In genomic region chr9:120536949-120537640, GRCh38 we compare ENCODE assay signal across 21 cellular contexts.
"Had no signal": no experiment of that assay in that cellular context is flagged by ENCODE, and none has a peak within 500 bp of the region (broad histone marks: within the 10 kb centered on the region; RNA-seq: fewer than 3 reads in every experiment).

No MANE protein-coding gene starts in this region.

- H3K9me3 ChIP-seq: adrenal gland, heart right ventricle, spleen, thyroid gland had no signal

- H3K27me3 ChIP-seq: adrenal gland, heart right ventricle, spleen, thyroid gland had no signal

- H3K4me3 ChIP-seq: adrenal gland, heart right ventricle, spleen, thyroid gland had no signal

- H3K4me1 Mint-ChIP-seq: natural killer cell had no signal

- H3K27ac Mint-ChIP-seq: activated CD8-positive, alpha-beta T cell treated with anti-CD3 and anti-CD28 coated beads, Interleukin-2, amount 10 ng/mL, durations not matched to agents 7 days and 5 days; activated naive CD8-positive, alpha-beta T cell; natural killer cell; progenitor cell of endocrine pancreas; stimulated activated naive CD8-positive, alpha-beta T cell treated with anti-CD3 and anti-CD28 coated beads, Interleukin-15, Interleukin-2, amounts not matched to agents 100 ng/mL and 50 ng/mL, for 24 hours; T-helper 2 cell treated with Interferon-gamma antibody and Interleukin-4, amounts not matched to agents 5 μg/mL and 100 μg/mL, for 36 hours had no signal

- DNase-seq: activated CD4-positive, alpha-beta T cell treated with anti-CD3 and anti-CD28 coated beads, Interleukin-2, amount 50 U/mL, for 1 hour; activated CD8-positive, alpha-beta T cell treated with anti-CD3 and anti-CD28 coated beads, Interleukin-2, amount 10 ng/mL, durations not matched to agents 7 days and 5 days; activated naive CD4-positive, alpha-beta T cell; adrenal gland; cortex of kidney; heart right ventricle; islet precursor cell; left cardiac atrium; midbrain; natural killer cell; retina; spleen; stimulated activated CD4-positive, alpha-beta T cell treated with anti-CD3 and anti-CD28 coated beads, Interleukin-4, amount 100 ng/mL, for 4 hours; substantia nigra; thyroid gland had no signal

- ATAC-seq: activated CD4-positive, CD25-positive, alpha-beta regulatory T cell treated with anti-CD3 and anti-CD28 coated beads, Interleukin-2, amount 50 U/mL, for 24 hours; activated CD8-positive, alpha-beta T cell treated with anti-CD3 and anti-CD28 coated beads, Interleukin-2, amount 10 ng/mL, durations not matched to agents 7 days and 5 days; heart right ventricle; left cardiac atrium; natural killer cell had no signal

- H3K4me3 Mint-ChIP-seq: activated CD8-positive, alpha-beta T cell treated with anti-CD3 and anti-CD28 coated beads, Interleukin-2, amount 10 ng/mL, durations not matched to agents 7 days and 5 days; activated naive CD8-positive, alpha-beta T cell; natural killer cell; stimulated activated naive CD8-positive, alpha-beta T cell treated with anti-CD3 and anti-CD28 coated beads, Interleukin-15, Interleukin-2, amounts not matched to agents 100 ng/mL and 50 ng/mL, for 24 hours; T-helper 2 cell treated with Interferon-gamma antibody and Interleukin-4, amounts not matched to agents 5 μg/mL and 100 μg/mL, for 36 hours had no signal

- H3K9me3 Mint-ChIP-seq: natural killer cell; stimulated activated naive CD8-positive, alpha-beta T cell treated with anti-CD3 and anti-CD28 coated beads, Interleukin-15, Interleukin-2, amounts not matched to agents 100 ng/mL and 50 ng/mL, for 24 hours; T-helper 2 cell treated with Interferon-gamma antibody and Interleukin-4, amounts not matched to agents 5 μg/mL and 100 μg/mL, for 36 hours had no signal

- H3K27me3 Mint-ChIP-seq: activated naive CD8-positive, alpha-beta T cell; progenitor cell of endocrine pancreas; stimulated activated naive CD8-positive, alpha-beta T cell treated with anti-CD3 and anti-CD28 coated beads, Interleukin-15, Interleukin-2, amounts not matched to agents 100 ng/mL and 50 ng/mL, for 24 hours had no signal

- FAIRE-seq: bronchial epithelial cell had no signal

- H3K27ac ChIP-seq: adrenal gland, spleen, thyroid gland had no signal
